ENCODE assay signal across 10 cellular contexts in the genomic region with DNA sequence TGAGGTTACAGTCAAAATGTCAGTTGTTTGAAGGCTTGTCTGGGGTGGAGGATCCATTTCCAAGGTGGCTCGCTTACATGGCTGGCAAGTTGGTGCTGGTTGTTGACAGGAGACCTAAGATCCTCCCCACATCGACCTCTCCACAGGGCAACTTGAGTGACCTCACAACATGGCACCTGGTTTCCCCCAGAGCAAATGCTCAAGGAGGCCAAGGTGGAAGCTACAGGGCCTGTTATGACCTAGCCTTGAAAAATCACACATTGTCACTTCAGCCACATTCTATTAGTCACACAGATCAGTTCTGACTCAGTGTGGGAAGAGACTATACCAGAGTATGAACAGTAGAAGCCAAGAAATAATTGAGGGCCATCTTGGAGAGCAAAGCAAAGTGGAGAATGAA. TPM values are rescaled to one million over a fixed set of nuclear protein-coding genes. Genes with fewer than 3 reads are reported as not detected.
A peak's percentile ranks its signal among the peaks of the same experiment; 100 is the strongest.
DNase-seq lines count a peak whose midpoint lies in the region; ATAC-seq lines count a peak whose summit lies in the region.
"Had no signal": no experiment of that assay in that cellular context is flagged by ENCODE, and none has a peak within 500 bp of the region (broad histone marks: within the 10 kb centered on the region; RNA-seq: fewer than 3 reads in every experiment).

No MANE protein-coding gene starts in this region.

- peak overlapping the region; percentile 99 for H3K27ac Mint-ChIP-seq in activated naive CD8-positive, alpha-beta T cell treated with anti-CD3 and anti-CD28 coated beads, Interleukin-2, amount 10 ng/mL, durations not matched to agents 7 days and 5 days
- H3K27ac Mint-ChIP-seq: type B pancreatic cell had no signal

- peaks cover 41% of the 10 kb centered on the region for H3K4me1 Mint-ChIP-seq in activated naive CD8-positive, alpha-beta T cell treated with anti-CD3 and anti-CD28 coated beads, Interleukin-2, amount 10 ng/mL, durations not matched to agents 7 days and 5 days

- H3K4me3 Mint-ChIP-seq in activated naive CD8-positive, alpha-beta T cell treated with anti-CD3 and anti-CD28 coated beads, Interleukin-2, amount 10 ng/mL, durations not matched to agents 7 days and 5 days, result peak overlapping the region; percentile 7
- H3K4me3 Mint-ChIP-seq: type B pancreatic cell had no signal

- POLR2A ChIA-PET in activated naive CD8-positive, alpha-beta T cell treated with anti-CD3 and anti-CD28 coated beads, Interleukin-2, amount 10 ng/mL, durations not matched to agents 7 days and 5 days (lab: Charles Lee), result interaction anchor here (8.0 kb wide), 1 partner anchor 14 kb away, joined by 257 read pairs; a partner anchor contains a TSS

- peaks cover 31% of the 10 kb centered on the region for H3K36me3 Mint-ChIP-seq in activated naive CD8-positive, alpha-beta T cell treated with anti-CD3 and anti-CD28 coated beads, Interleukin-2, amount 10 ng/mL, durations not matched to agents 7 days and 5 days
- H3K36me3 Mint-ChIP-seq: type B pancreatic cell had no signal

- peak; percentile 45 for DNase-seq in NK-92 treated with Interleukin-12 subunit alpha and Interleukin-12 subunit beta, amount 100 ng/mL, for 24 hours (lab: John Stamatoyannopoulos, UW)
- no peak for DNase-seq in NK-92 (lab: John Stamatoyannopoulos, UW; ENCODE audit: unreplicated experiment)
- DNase-seq in RPMI7951 (ENCODE audit: low read depth), result peak; percentile 52
- DNase-seq in activated naive CD8-positive, alpha-beta T cell treated with anti-CD3 and anti-CD28 coated beads, Interleukin-2, amount 10 ng/mL, durations not matched to agents 7 days and 5 days, result no peak
- peak; percentile 75 for DNase-seq in stimulated activated CD4-positive, alpha-beta T cell treated with anti-CD3 and anti-CD28 coated beads, Interleukin-1b, Interleukin-23, amount 100 ng/mL, for 48 hours
- DNase-seq in NCI-H2171 treated with DMSO at 0.1 percent for 48 hours (lab: John Stamatoyannopoulos, UW), result no peak
- DNase-seq in NCI-H187 (lab: John Stamatoyannopoulos, UW), result no peak
- DNase-seq: NCI-H345 had no signal

- no peaks in the 10 kb centered on the region for H3K27me3 Mint-ChIP-seq in activated naive CD8-positive, alpha-beta T cell treated with anti-CD3 and anti-CD28 coated beads, Interleukin-2, amount 10 ng/mL, durations not matched to agents 7 days and 5 days

- ATAC-seq in activated naive CD8-positive, alpha-beta T cell treated with anti-CD3 and anti-CD28 coated beads, Interleukin-2, amount 10 ng/mL, durations not matched to agents 7 days and 5 days (ENCODE audit: low read depth), result no peak
- no peak for ATAC-seq in GM18519 (IDR thresholded peaks at IDR 0.05; ENCODE audit: low FRiP score, unreplicated experiment)

- H3K9me3 Mint-ChIP-seq in activated naive CD8-positive, alpha-beta T cell treated with anti-CD3 and anti-CD28 coated beads, Interleukin-2, amount 10 ng/mL, durations not matched to agents 7 days and 5 days, result peaks cover 13% of the 10 kb centered on the region

RNA-seq across cellular contexts. Expression of a gene that starts 11.3 kb away (rescaled TPM):
- 81.7 and 98.8 TPM in 2 replicates for total RNA-seq in RPMI7951 (2014; rRNA removed; shearing (Covaris generic))
- total RNA-seq in activated naive CD8-positive, alpha-beta T cell treated with anti-CD3 and anti-CD28 coated beads, Interleukin-2, amount 10 ng/mL, durations not matched to agents 7 days and 5 days, result 100 to 1,000 TPM; 247 to 253 TPM

Comparison
In these comparisons a context has a peak if more than half of its experiments do, and no peak if none do; other contexts are left out.
1. DNase-seq: peak in NK-92 treated with Interleukin-12 subunit alpha and Interleukin-12 subunit beta, amount 100 ng/mL, for 24 hours (single experiment), RPMI7951 (single experiment) and stimulated activated CD4-positive, alpha-beta T cell treated with anti-CD3 and anti-CD28 coated beads, Interleukin-1b, Interleukin-23, amount 100 ng/mL, for 48 hours (single experiment); none in NK-92 (single experiment), activated naive CD8-positive, alpha-beta T cell treated with anti-CD3 and anti-CD28 coated beads, Interleukin-2, amount 10 ng/mL, durations not matched to agents 7 days and 5 days (single experiment), NCI-H2171 treated with DMSO at 0.1 percent for 48 hours (single experiment) and NCI-H187 (0 of 2).